Comparison of ENCODE assay signal across 1 cellular context in genomic region chr1:235402457-235403200, GRCh38.
TF ChIP-seq lines count a peak whose summit lies in the region.

No MANE protein-coding gene starts in this region.

TF ChIP-seq in A549, 52 proteins besides CTCF, POLR2A, EP300 and RAD21 (continued from another document):
- TF ChIP-seq, protein P1, sequence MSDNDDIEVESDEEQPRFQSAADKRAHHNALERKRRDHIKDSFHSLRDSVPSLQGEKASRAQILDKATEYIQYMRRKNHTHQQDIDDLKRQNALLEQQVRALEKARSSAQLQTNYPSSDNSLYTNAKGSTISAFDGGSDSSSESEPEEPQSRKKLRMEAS (IDR thresholded peaks at IDR 0.05): peak; percentile 88
- peak; percentile 57; the same call in 1 of the 2 replicates for TF ChIP-seq JUNB (IDR thresholded peaks at IDR 0.05)
- no peak for TF ChIP-seq PBX3 (IDR thresholded peaks at IDR 0.05)
- peak; percentile 57; the same call in 1 of the 2 replicates for TF ChIP-seq GATA3 (IDR thresholded peaks at IDR 0.05; ENCODE audit: borderline replicate concordance)
- TF ChIP-seq CEBPB (IDR thresholded peaks at IDR 0.05): peak in 1 of 2 experiments; percentile 30; a peak in 2 of 4 replicates
- TF ChIP-seq FOSL2 (IDR thresholded peaks at IDR 0.05): peak; percentile 58; the same call in 1 of the 2 replicates
- TF ChIP-seq FOSL2 (CRISPR knock-in tag; IDR thresholded peaks at IDR 0.05): peak; percentile 94
- TF ChIP-seq, protein P2, sequence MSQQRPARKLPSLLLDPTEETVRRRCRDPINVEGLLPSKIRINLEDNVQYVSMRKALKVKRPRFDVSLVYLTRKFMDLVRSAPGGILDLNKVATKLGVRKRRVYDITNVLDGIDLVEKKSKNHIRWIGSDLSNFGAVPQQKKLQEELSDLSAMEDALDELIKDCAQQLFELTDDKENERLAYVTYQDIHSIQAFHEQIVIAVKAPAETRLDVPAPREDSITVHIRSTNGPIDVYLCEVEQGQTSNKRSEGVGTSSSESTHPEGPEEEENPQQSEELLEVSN (IDR thresholded peaks at IDR 0.05; ENCODE audit: borderline replicate concordance, low read depth): peak; percentile 72; the same call in 1 of the 2 replicates
TF ChIP-seq in A549: peak in this region for 10.
